In genomic region chr5:129460951-129461815, GRCh38 we compare ENCODE assay signal across 8 cellular contexts.
A peak's percentile ranks its signal among the peaks of the same experiment; 100 is the strongest.
DNase-seq lines count a peak whose midpoint lies in the region; ATAC-seq and TF ChIP-seq lines count a peak whose summit lies in the region.

No MANE protein-coding gene starts in this region.

- peak overlapping the region; percentile 97 for H2AFZ ChIP-seq in KMS-11 (ENCODE audit: low read depth)

- no peak for ATAC-seq in GM21717 (IDR thresholded peaks at IDR 0.05; ENCODE audit: unreplicated experiment)

- H3K4me3 ChIP-seq in KMS-11 (IDR thresholded peaks at IDR 0.05; ENCODE audit: insufficient read depth, low read depth, low read length) (no peak overlapping the region), astrocyte of the cerebellum (ENCODE audit: low read depth, low read length) (peak overlapping the region; percentile 48), iPS-20b (ENCODE audit: low read length) (peak overlapping the region; percentile 99)

- H3K9ac ChIP-seq in KMS-11 = peak overlapping the region; percentile 56; the same call in 1 of the 2 replicates
- peak overlapping the region; percentile 97 for H3K9ac ChIP-seq in iPS-20b (ENCODE audit: low read depth, low read length)

- in situ Hi-C loops in astrocyte of the cerebellum (cut with HindIII; ENCODE audit: low sequenced_read_pairs) = no loop called here

- peak; percentile 15 for DNase-seq in stimulated activated CD4-positive, alpha-beta T cell treated with anti-CD3 and anti-CD28 coated beads, Interleukin-1b, Interleukin-23, amount 100 ng/mL, for 48 hours
- DNase-seq in stimulated activated CD4-positive, alpha-beta T cell treated with anti-CD3 and anti-CD28 coated beads, Interleukin-4, amount 100 ng/mL, for 1 hour = no peak
- DNase-seq in astrocyte of the cerebellum (ENCODE audit: low read depth) (no peak), kidney glomerular epithelial cell (lab: John Stamatoyannopoulos, UW) (no peak)
- peak; percentile 33 for DNase-seq in stimulated activated CD8-positive, alpha-beta memory T cell treated with anti-CD3 and anti-CD28 coated beads, Interleukin-4, amount 100 ng/mL, for 48 hours

- no peak overlapping the region for H3K27ac ChIP-seq in KMS-11
- peak overlapping the region; percentile 74 for H3K27ac ChIP-seq in iPS-20b (ENCODE audit: low read length)

- H3K36me3 ChIP-seq in KMS-11 (ENCODE audit: insufficient read depth) (no peaks in the 10 kb centered on the region), iPS-20b (ENCODE audit: insufficient read depth, low read depth, low read length) (peaks cover 21% of the 10 kb centered on the region; the same call in 1 of the 2 replicates)

- no peaks in the 10 kb centered on the region for H3K4me1 ChIP-seq in KMS-11 (ENCODE audit: low read depth, poor library complexity, severe bottlenecking)
- H3K4me1 ChIP-seq in iPS-20b (ENCODE audit: insufficient read depth, low read length) = peaks cover 32% of the 10 kb centered on the region

- H3K9me3 ChIP-seq in iPS-20b (ENCODE audit: insufficient read depth, low read depth, low read length) = no peaks in the 10 kb centered on the region

- H3K27me3 ChIP-seq in KMS-11 (ENCODE audit: insufficient read depth, low read depth) = no peaks in the 10 kb centered on the region
- peaks cover 4% of the 10 kb centered on the region; the same call in 1 of the 2 replicates for H3K27me3 ChIP-seq in iPS-20b (ENCODE audit: insufficient read depth, low read length)

- H3K4me2 ChIP-seq in KMS-11 = peak overlapping the region; percentile 82

- H4K20me1 ChIP-seq in KMS-11 (ENCODE audit: insufficient read depth) = no peaks in the 10 kb centered on the region

- no peaks in the 10 kb centered on the region for H3K79me2 ChIP-seq in KMS-11 (ENCODE audit: insufficient read depth, low read depth)

- TF ChIP-seq CTCF in KMS-11 (conservative IDR thresholded peaks at IDR 0.05; ENCODE audit: low read depth, low read length) (peak; percentile 47), astrocyte of the cerebellum (IDR thresholded peaks at IDR 0.05; ENCODE audit: low read depth, low read length, missing control alignments) (peak; percentile 21)

Comparison
In these comparisons a context has a peak if more than half of its experiments do, and no peak if none do; other contexts are left out.
1. DNase-seq: peak in stimulated activated CD4-positive, alpha-beta T cell treated with anti-CD3 and anti-CD28 coated beads, Interleukin-1b, Interleukin-23, amount 100 ng/mL, for 48 hours (single experiment) and stimulated activated CD8-positive, alpha-beta memory T cell treated with anti-CD3 and anti-CD28 coated beads, Interleukin-4, amount 100 ng/mL, for 48 hours (single experiment); none in stimulated activated CD4-positive, alpha-beta T cell treated with anti-CD3 and anti-CD28 coated beads, Interleukin-4, amount 100 ng/mL, for 1 hour (single experiment), astrocyte of the cerebellum (single experiment) and kidney glomerular epithelial cell (single experiment).